In the genomic region with DNA sequence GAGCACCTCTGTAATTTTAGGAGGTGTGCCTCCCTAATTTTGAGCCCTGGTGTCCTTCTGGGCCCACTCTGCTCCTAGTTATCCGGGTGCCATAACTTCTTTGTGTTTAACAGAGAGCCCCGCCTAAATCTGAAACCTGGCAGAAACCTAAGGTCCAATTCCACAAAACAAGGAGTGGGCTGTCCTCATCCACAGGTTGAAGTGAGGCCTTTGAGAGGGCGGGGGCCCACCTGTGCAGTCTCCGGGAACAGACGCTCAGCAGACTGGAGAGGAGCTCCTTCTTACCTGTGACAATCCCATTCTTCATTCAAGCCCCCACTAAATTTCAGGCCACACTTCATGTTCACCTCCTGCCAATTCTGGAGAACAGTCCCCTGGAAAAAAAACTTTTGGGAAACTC, we compare ENCODE assay signal across 27 cellular contexts. TPM values are rescaled to one million over a fixed set of nuclear protein-coding genes. Genes with fewer than 3 reads are reported as not detected.
"Had no signal": no experiment of that assay in that cellular context is flagged by ENCODE, and none has a peak within 500 bp of the region (broad histone marks: within the 10 kb centered on the region; RNA-seq: fewer than 3 reads in every experiment).

No MANE protein-coding gene starts in this region.

- H3K27ac ChIP-seq: dorsolateral prefrontal cortex, epithelial cell of prostate, gastrocnemius medialis, lower lobe of right lung, ovary, psoas muscle, sigmoid colon, spleen, suprapubic skin had no signal

- DNase-seq: cerebellar nuclear complex; dorsolateral prefrontal cortex; effector CD4-positive, alpha-beta T cell; foreskin fibroblast; gastrocnemius medialis; kidney; left ventricle myocardium superior; lower lobe of right lung; naive thymus-derived CD8-positive, alpha-beta T cell; nephron progenitor cell; nucleus accumbens; ovary; posterior cingulate gyrus; psoas muscle; right cardiac atrium; sigmoid colon; spleen; stimulated activated CD4-positive, alpha-beta T cell treated with anti-CD3 and anti-CD28 coated beads, Interleukin-2, amount 100 ng/mL, for 48 hours; stimulated activated naive CD4-positive, alpha-beta T cell; stimulated activated naive CD8-positive, alpha-beta T cell treated with anti-CD3 and anti-CD28 coated beads, Interleukin-15, amount 100 ng/mL, for 72 hours; trophoblast cell had no signal

- H3K36me3 ChIP-seq: gastrocnemius medialis, lower lobe of right lung, ovary, sigmoid colon, spleen, suprapubic skin had no signal

- H3K4me3 ChIP-seq: dorsolateral prefrontal cortex, gastrocnemius medialis, lower lobe of right lung, ovary, psoas muscle, sigmoid colon, spleen, suprapubic skin had no signal

- H3K27me3 ChIP-seq: dorsolateral prefrontal cortex, gastrocnemius medialis, ovary, sigmoid colon, spleen, suprapubic skin had no signal

- H3K4me1 ChIP-seq: gastrocnemius medialis, lower lobe of right lung, psoas muscle, sigmoid colon, spleen had no signal

- ATAC-seq: esophagus mucosa; gastrocnemius medialis; left ventricle myocardium superior; lower lobe of right lung; naive thymus-derived CD8-positive, alpha-beta T cell; psoas muscle; right cardiac atrium; stimulated activated naive CD8-positive, alpha-beta T cell treated with anti-CD3 and anti-CD28 coated beads, Interleukin-15, amount 100 ng/mL, for 72 hours had no signal

- H3K9me3 ChIP-seq: gastrocnemius medialis, lower lobe of right lung, ovary, psoas muscle, sigmoid colon, suprapubic skin had no signal

- FAIRE-seq: kidney, urothelium cell line had no signal

RNA-seq across cellular contexts. Expression of a gene that starts 10.9 kb away (rescaled TPM):
- total RNA-seq: esophagus mucosa; gastrocnemius medialis; glomerular endothelial cell; left ventricle myocardium superior; lower lobe of right lung; mesenteric fat pad; naive thymus-derived CD8-positive, alpha-beta T cell; ovary; psoas muscle; spleen; suprapubic skin had no signal
- polyA plus RNA-seq: naive thymus-derived CD8-positive, alpha-beta T cell; psoas muscle had no signal

RNA-seq across cellular contexts. Expression of a gene that starts 56.6 kb away (rescaled TPM):
- total RNA-seq: naive thymus-derived CD8-positive, alpha-beta T cell had no signal
- polyA plus RNA-seq: naive thymus-derived CD8-positive, alpha-beta T cell had no signal
